Comparison of ENCODE assay signal across 8 cellular contexts in genomic region chr16:70380205-70380918, GRCh38. TPM values are rescaled to one million over a fixed set of nuclear protein-coding genes. Genes with fewer than 3 reads are reported as not detected.
A peak's percentile ranks its signal among the peaks of the same experiment; 100 is the strongest.
DNase-seq lines count a peak whose midpoint lies in the region; ATAC-seq and TF ChIP-seq lines count a peak whose summit lies in the region.

No MANE protein-coding gene starts in this region.

- H3K36me3 ChIP-seq in A673 (ENCODE audit: insufficient read depth, low read length, poor library complexity, severe bottlenecking) (peaks cover 16% of the 10 kb centered on the region), upper lobe of left lung (peaks cover 5 to 17% (median 8%) of the 10 kb centered on the region in 4 donors)

- peak; percentile 82 for DNase-seq in A673 (ENCODE audit: low spot score)
- peak; percentile 67 for DNase-seq in RWPE1 (ENCODE audit: low spot score)
- peak; percentile 87 for DNase-seq in activated naive CD4-positive, alpha-beta T cell treated with Interleukin-2 at 50 U/mL for 16 hours
- DNase-seq in head of caudate nucleus = peak in 41 of 42 donors; percentile 27 to 82 (median 63)
- DNase-seq in posterior vena cava (ENCODE audit: low spot score) = peak; percentile 91
- DNase-seq in upper lobe of left lung = peak; percentile 38 to 88

- H3K9me3 ChIP-seq in A673 (ENCODE audit: low read depth, low read length, poor library complexity, severe bottlenecking) (no peaks in the 10 kb centered on the region), upper lobe of left lung (no peaks in the 10 kb centered on the region)

- intact Hi-C loops in A673 (cut with micrococcal nuclease; ENCODE audit: unreplicated experiment) = loop anchor here (2.0 kb wide), 2 partner anchors 58 to 142 kb away; partner anchors contain the start of genes COG4, SF3B3 and ST3GAL2
- intact Hi-C loops in head of caudate nucleus (cut with DNase I) = loop anchor here (5.0 kb wide), 2 partner anchors 52 to 142 kb away; partner anchors contain the start of genes COG4 and SF3B3
- intact Hi-C loops in posterior vena cava (cut with DNase I) = loop anchor here in 1 of 2 donors (5.0 kb wide), 1 partner anchor 57 kb away; the partner anchor contains the start of gene ST3GAL2

- peak in 2 of 4 donors; percentile 9 to 11 for TF ChIP-seq POLR2A in upper lobe of left lung (IDR thresholded peaks at IDR 0.05)

- POLR2A ChIA-PET in A673 (lab: Charles Lee; ENCODE audit: low non-redundant PET) (interaction anchor here (0.5 to 0.7 kb wide), 3 partner anchors 62 to 116 kb away, joined by 4 to 7 read pairs (median 4); no protein-coding TSS in a partner anchor), RWPE1 (lab: Yijun Ruan, JAX; ENCODE audit: low non-redundant PET) (interaction anchor here (1.2 to 2.0 kb wide), 5 partner anchors 8 to 103 kb away, joined by 3 to 11 read pairs (median 4); partner anchors contain the start of gene ST3GAL2)

- no peak for TF ChIP-seq EP300 in upper lobe of left lung (IDR thresholded peaks at IDR 0.05)

- peak overlapping the region; percentile 91 for H3K27ac ChIP-seq in A673 (ENCODE audit: low read depth, low read length, poor library complexity, severe bottlenecking)
- H3K27ac ChIP-seq in RWPE1 = peak overlapping the region; percentile 96
- H3K27ac ChIP-seq in upper lobe of left lung = peak overlapping the region; percentile 76 to 89 (median 84)

- ATAC-seq in GM18867 (IDR thresholded peaks at IDR 0.05; ENCODE audit: unreplicated experiment) = peak; percentile 13
- peak; percentile 9 for ATAC-seq in HG03342 (IDR thresholded peaks at IDR 0.05; ENCODE audit: unreplicated experiment)
- peak; percentile 54 to 73 for ATAC-seq in upper lobe of left lung (ENCODE audit: low FRiP score in 2 of 2)

- CTCF ChIA-PET in A673 (lab: Charles Lee) = interaction anchor here (0.6 kb wide), 1 partner anchor 33 kb away, joined by 5 read pairs; no protein-coding TSS in a partner anchor
- CTCF ChIA-PET in RWPE1 (lab: Yijun Ruan, JAX) = interaction anchor here (0.6 to 1.5 kb wide), 5 partner anchors 10 to 272 kb away, joined by 3 to 5 read pairs (median 3); no protein-coding TSS in a partner anchor

- no peaks in the 10 kb centered on the region for H3K27me3 ChIP-seq in A673 (replicated peaks; ENCODE audit: insufficient read depth, low read depth, low read length, poor library complexity)
- no peaks in the 10 kb centered on the region for H3K27me3 ChIP-seq in upper lobe of left lung

- BruUV-seq in A673 (replicated peaks; lab: Mats Ljungman, UMichigan) = no TSS peak

- TF ChIP-seq CTCF in A673 (conservative IDR thresholded peaks at IDR 0.05; ENCODE audit: low read depth, low read length) (no peak), RWPE1 (conservative IDR thresholded peaks at IDR 0.05; ENCODE audit: low read depth) (no peak), upper lobe of left lung (IDR thresholded peaks at IDR 0.05) (no peak)

- H3K4me3 ChIP-seq in A673 (ENCODE audit: low read depth, low read length, poor library complexity, severe bottlenecking) (peak overlapping the region; percentile 87), upper lobe of left lung (peak overlapping the region; percentile 67 to 82 (median 74))

- H3K4me1 ChIP-seq in A673 (ENCODE audit: insufficient read depth, low read length, poor library complexity, severe bottlenecking) (peaks cover 6% of the 10 kb centered on the region), upper lobe of left lung (peaks cover 14 to 30% (median 16%) of the 10 kb centered on the region in 4 donors)

- WGBS in upper lobe of left lung, 2 donors = 0 to 1% methylated on average over 1 to 27 of the region's 31 CpGs

RNA-seq across cellular contexts. Expression of gene DDX19A, which starts 33.7 kb away (rescaled TPM):
- total RNA-seq in A673 (2021) (56.7 and 65.5 TPM in 2 replicates), posterior vena cava (10 to 100 TPM; 29.9 to 31.9 TPM), upper lobe of left lung (10 to 100 TPM; 28.6 to 46.1 (median 31.7) TPM)

RNA-seq across cellular contexts. Expression of gene ST3GAL2, which starts 58.5 kb away (rescaled TPM):
- total RNA-seq in A673 (2021) = 26.5 and 29.0 TPM in 2 replicates
- total RNA-seq in posterior vena cava = 10 to 100 TPM; 27.7 to 29.4 TPM
- total RNA-seq in upper lobe of left lung = 10 to 100 TPM; 12.5 to 50.3 (median 26.1) TPM

Comparison
In these comparisons a context has a peak if more than half of its experiments do, and no peak if none do; other contexts are left out.
1. Peak in every context shown above with its lines: DNase-seq, ATAC-seq, H3K4me3 ChIP-seq and H3K27ac ChIP-seq.
2. ATAC-seq: peak in every context shown above with its lines; median percentile 64 in upper lobe of left lung; 13 in GM18867; 9 in HG03342.